Comparison of ENCODE assay signal across 26 cellular contexts in genomic region chr3:125011941-125012340, GRCh38. TPM values are rescaled to one million over a fixed set of nuclear protein-coding genes. Genes with fewer than 3 reads are reported as not detected.
DNase-seq lines count a peak whose midpoint lies in the region; ATAC-seq and TF ChIP-seq lines count a peak whose summit lies in the region.
"Had no signal": no experiment of that assay in that cellular context is flagged by ENCODE, and none has a peak within 500 bp of the region (broad histone marks: within the 10 kb centered on the region; RNA-seq: fewer than 3 reads in every experiment).

No MANE protein-coding gene starts in this region.

- H3K27ac ChIP-seq in CD4-positive, alpha-beta T cell (ENCODE audit: low read depth, low read length) = no peak overlapping the region
- H3K27ac ChIP-seq in mesodermal cell (ENCODE audit: low read depth, low read length, severe bottlenecking) = peak overlapping the region; percentile 63
- H3K27ac ChIP-seq: BLaER1 treated with 17β-estradiol and CSF1 and Interleukin-3, amounts not matched to agents 10 nM and 100 nM; body of pancreas; suprapubic skin had no signal

- peaks cover 96% of the 10 kb centered on the region for H3K36me3 Mint-ChIP-seq in CD4-positive, alpha-beta T cell (ENCODE audit: low read depth)
- H3K36me3 Mint-ChIP-seq in effector memory CD8-positive, alpha-beta T cell (ENCODE audit: insufficient read depth) = peaks cover 56% of the 10 kb centered on the region

- no peak overlapping the region for H3K4me3 Mint-ChIP-seq in CD4-positive, alpha-beta T cell
- H3K4me3 Mint-ChIP-seq in effector memory CD8-positive, alpha-beta T cell = no peak overlapping the region
- H3K4me3 Mint-ChIP-seq: activated B cell treated with CpG ODN at 0.5 μM for 24 hours; activated naive CD8-positive, alpha-beta T cell treated with anti-CD3 and anti-CD28 coated beads for 36 hours; activated T-helper 17 cell treated with anti-CD3 and anti-CD28 coated beads, Interleukin-2, amount 50 U/mL, for 72 hours; stimulated activated naive B cell treated with anti-CD40 and anti-IgM and Interleukin-4, amounts not matched to agents 10 μg/mL and 1 μg/mL and 100 μg/mL, for 72 hours had no signal

- peaks cover 92% of the 10 kb centered on the region for H3K36me3 ChIP-seq in mesodermal cell (ENCODE audit: control insufficient read depth, insufficient read depth, low read length)

- no peak for ATAC-seq in CD4-positive, alpha-beta T cell (ENCODE audit: poor library complexity)
- ATAC-seq in effector memory CD8-positive, alpha-beta T cell (replicated peaks) = no peak
- no peak for ATAC-seq in HG03521 (IDR thresholded peaks at IDR 0.05; ENCODE audit: unreplicated experiment)
- ATAC-seq: activated T-helper 17 cell treated with anti-CD3 and anti-CD28 coated beads, Interleukin-2, amount 50 U/mL, for 72 hours; body of pancreas; HepG2; stimulated activated naive B cell treated with anti-CD40 and anti-IgM and Interleukin-4, amounts not matched to agents 10 μg/mL and 1 μg/mL and 100 μg/mL, for 72 hours had no signal

- no peak overlapping the region for H3K4me3 ChIP-seq in mesodermal cell (ENCODE audit: extremely low read depth, insufficient read depth, low read length, poor library complexity, severe bottlenecking)
- H3K4me3 ChIP-seq: BLaER1 treated with 17β-estradiol and CSF1 and Interleukin-3, amounts not matched to agents 10 nM and 100 nM; body of pancreas; HAP-1; suprapubic skin had no signal

- no peaks in the 10 kb centered on the region for H3K9me3 Mint-ChIP-seq in CD4-positive, alpha-beta T cell
- no peaks in the 10 kb centered on the region for H3K9me3 Mint-ChIP-seq in effector memory CD8-positive, alpha-beta T cell
- H3K9me3 Mint-ChIP-seq: activated B cell treated with CpG ODN at 0.5 μM for 24 hours; activated naive CD8-positive, alpha-beta T cell treated with anti-CD3 and anti-CD28 coated beads for 36 hours; activated T-helper 17 cell treated with anti-CD3 and anti-CD28 coated beads, Interleukin-2, amount 50 U/mL, for 72 hours; stimulated activated naive B cell treated with anti-CD40 and anti-IgM and Interleukin-4, amounts not matched to agents 10 μg/mL and 1 μg/mL and 100 μg/mL, for 72 hours had no signal

- no peaks in the 10 kb centered on the region for H3K27me3 Mint-ChIP-seq in CD4-positive, alpha-beta T cell
- no peaks in the 10 kb centered on the region for H3K27me3 Mint-ChIP-seq in effector memory CD8-positive, alpha-beta T cell
- H3K27me3 Mint-ChIP-seq: activated B cell treated with CpG ODN at 0.5 μM for 24 hours; activated naive CD8-positive, alpha-beta T cell treated with anti-CD3 and anti-CD28 coated beads for 36 hours; activated T-helper 17 cell treated with anti-CD3 and anti-CD28 coated beads, Interleukin-2, amount 50 U/mL, for 72 hours; stimulated activated naive B cell treated with anti-CD40 and anti-IgM and Interleukin-4, amounts not matched to agents 10 μg/mL and 1 μg/mL and 100 μg/mL, for 72 hours had no signal

- peak overlapping the region; percentile 0 for H3K27ac Mint-ChIP-seq in CD4-positive, alpha-beta T cell
- peak overlapping the region; percentile 24 to 91 for H3K27ac Mint-ChIP-seq in effector memory CD8-positive, alpha-beta T cell
- H3K27ac Mint-ChIP-seq: activated B cell treated with CpG ODN at 0.5 μM for 24 hours; activated naive CD8-positive, alpha-beta T cell treated with anti-CD3 and anti-CD28 coated beads for 36 hours; activated T-helper 17 cell treated with anti-CD3 and anti-CD28 coated beads, Interleukin-2, amount 50 U/mL, for 72 hours; stimulated activated naive B cell treated with anti-CD40 and anti-IgM and Interleukin-4, amounts not matched to agents 10 μg/mL and 1 μg/mL and 100 μg/mL, for 72 hours had no signal

- H3K4me1 Mint-ChIP-seq in CD4-positive, alpha-beta T cell (ENCODE audit: low read depth) = peaks cover 36% of the 10 kb centered on the region
- H3K4me1 Mint-ChIP-seq in effector memory CD8-positive, alpha-beta T cell (ENCODE audit: low read depth in 2 of 2) = peaks cover 24 to 30% of the 10 kb centered on the region in 2 donors
- H3K4me1 Mint-ChIP-seq: activated B cell treated with CpG ODN at 0.5 μM for 24 hours; stimulated activated naive B cell treated with anti-CD40 and anti-IgM and Interleukin-4, amounts not matched to agents 10 μg/mL and 1 μg/mL and 100 μg/mL, for 72 hours had no signal

- CTCF ChIA-PET in CD4-positive, alpha-beta T cell (lab: Charles Lee) = interaction anchor here (0.8 kb wide), 1 partner anchor 17 kb away, joined by 3 read pairs; no protein-coding TSS in a partner anchor

- H3K27me3 ChIP-seq in CD4-positive, alpha-beta T cell (ENCODE audit: control insufficient read depth, insufficient read depth, low read length) = no peaks in the 10 kb centered on the region
- H3K27me3 ChIP-seq: BLaER1 treated with 17β-estradiol and CSF1 and Interleukin-3, amounts not matched to agents 10 nM and 100 nM; body of pancreas; suprapubic skin had no signal

- no peaks in the 10 kb centered on the region for H3K4me1 ChIP-seq in mesodermal cell (ENCODE audit: control insufficient read depth, insufficient read depth, low read length, poor library complexity, severe bottlenecking)
- H3K4me1 ChIP-seq: HAP-1, suprapubic skin had no signal

- no peaks in the 10 kb centered on the region for H3K9me3 ChIP-seq in CD4-positive, alpha-beta T cell (ENCODE audit: control insufficient read depth, low read length)
- no peaks in the 10 kb centered on the region for H3K9me3 ChIP-seq in mesodermal cell (ENCODE audit: control insufficient read depth, low read length)
- H3K9me3 ChIP-seq: BLaER1 treated with 17β-estradiol and CSF1 and Interleukin-3, amounts not matched to agents 10 nM and 100 nM; body of pancreas; HAP-1; suprapubic skin had no signal

- intact Hi-C loops in CD4-positive, alpha-beta T cell (cut with DNase I, micrococcal nuclease) = loop anchor here in 1 of 2 experiments (5.0 kb wide), 1 partner anchor 40 kb away; no protein-coding TSS in a partner anchor

- POLR2A ChIA-PET in CD4-positive, alpha-beta T cell (lab: Charles Lee) = interaction anchor here (0.7 kb wide), 1 partner anchor 41 kb away, joined by 3 read pairs; no protein-coding TSS in a partner anchor

- TF ChIP-seq CTCF in CD4-positive, alpha-beta T cell (IDR thresholded peaks at IDR 0.05) = no peak
- TF ChIP-seq CTCF in GM10266 (IDR thresholded peaks at IDR 0.05; ENCODE audit: control insufficient read depth, insufficient read depth, low read depth, missing control alignments) = no peak

- 77 to 89% methylated on average over 5 to 6 of the region's 7 CpGs for WGBS in mesodermal cell (ENCODE audit: insufficient coverage in 2 of 2), 2 experiments

- no peak for DNase-seq in CD4-positive, alpha-beta T cell
- peak; percentile 81 for DNase-seq in NCI-H82 (lab: John Stamatoyannopoulos, UW)
- DNase-seq in effector memory CD8-positive, alpha-beta T cell = no peak
- no peak for DNase-seq in midbrain (lab: John Stamatoyannopoulos, UW)
- DNase-seq in GM10266 (ENCODE audit: extremely low spot score) = no peak
- no peak for DNase-seq in epidermal melanocyte (ENCODE audit: insufficient read length, low spot score)
- DNase-seq: activated B cell treated with CpG ODN at 0.5 μM for 24 hours; activated CD4-positive, alpha-beta T cell treated with anti-CD3 and anti-CD28 coated beads, Interleukin-2, amount 50 U/mL, for 4 hours; activated CD8-positive, alpha-beta memory T cell treated with anti-CD3 and anti-CD28 coated beads, Interleukin-2, amount 50 U/mL, for 48 hours; activated naive CD8-positive, alpha-beta T cell treated with anti-CD3 and anti-CD28 coated beads for 36 hours; body of pancreas; effector CD4-positive, alpha-beta T cell; kidney glomerular epithelial cell; NCI-H1105; NCI-H2029; NCI-H226; NCI-H774; stimulated activated CD4-positive, alpha-beta T cell treated with anti-CD3 and anti-CD28 coated beads, Interleukin-2, amount 100 ng/mL, for 48 hours; stimulated activated naive B cell treated with anti-CD40 and anti-IgM and Interleukin-4, amounts not matched to agents 10 μg/mL and 1 μg/mL and 100 μg/mL, for 72 hours had no signal

RNA-seq across cellular contexts. Expression of gene HEG1, which starts 43.9 kb away (rescaled TPM):
- 10 to 100 TPM; 31.2 to 32.6 TPM for total RNA-seq in CD4-positive, alpha-beta T cell
- polyA plus RNA-seq in mesodermal cell (2013, experiment 1 of 2) = 122 TPM
- 98.4 TPM for polyA plus RNA-seq in mesodermal cell (2013, experiment 2 of 2)
